Comparison of ENCODE assay signal across 2 cellular contexts in the genomic region with DNA sequence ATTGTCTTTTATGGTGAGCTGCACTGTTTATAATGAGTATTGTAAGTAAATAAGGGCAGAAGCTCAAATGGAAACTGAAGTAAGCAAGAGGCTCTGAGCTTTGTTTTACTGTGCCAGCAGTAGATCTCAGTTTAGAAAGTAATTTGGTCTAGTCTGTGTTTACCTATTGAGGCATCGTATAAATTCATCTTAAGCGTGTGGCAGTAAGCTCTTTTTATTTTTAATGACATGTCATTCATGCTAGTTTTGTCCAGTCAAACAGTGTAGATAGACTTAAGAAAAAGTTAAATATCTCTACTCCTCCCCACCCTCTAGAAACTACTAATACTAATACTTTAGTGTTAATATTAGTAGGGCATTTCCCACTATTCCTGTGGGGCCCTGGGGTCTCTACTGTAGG.
TF ChIP-seq lines count a peak whose summit lies in the region.

No MANE protein-coding gene starts in this region.

TF ChIP-seq in A549, 52 proteins besides CTCF, POLR2A, EP300 and RAD21:
- TF ChIP-seq, protein P1, sequence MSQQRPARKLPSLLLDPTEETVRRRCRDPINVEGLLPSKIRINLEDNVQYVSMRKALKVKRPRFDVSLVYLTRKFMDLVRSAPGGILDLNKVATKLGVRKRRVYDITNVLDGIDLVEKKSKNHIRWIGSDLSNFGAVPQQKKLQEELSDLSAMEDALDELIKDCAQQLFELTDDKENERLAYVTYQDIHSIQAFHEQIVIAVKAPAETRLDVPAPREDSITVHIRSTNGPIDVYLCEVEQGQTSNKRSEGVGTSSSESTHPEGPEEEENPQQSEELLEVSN (IDR thresholded peaks at IDR 0.05; ENCODE audit: borderline replicate concordance, low read depth), result no peak
- no peak for TF ChIP-seq NFE2L2 (conservative IDR thresholded peaks at IDR 0.05; ENCODE audit: low read length)
- no peak for TF ChIP-seq JUN (IDR thresholded peaks at IDR 0.05)
- no peak for TF ChIP-seq NR3C1 (IDR thresholded peaks at IDR 0.05)
- no peak for TF ChIP-seq CHD4 (IDR thresholded peaks at IDR 0.05; ENCODE audit: borderline replicate concordance)
- TF ChIP-seq NPAS2 (CRISPR knock-in tag; IDR thresholded peaks at IDR 0.05; ENCODE audit: borderline replicate concordance), result no peak
- TF ChIP-seq, protein P2, sequence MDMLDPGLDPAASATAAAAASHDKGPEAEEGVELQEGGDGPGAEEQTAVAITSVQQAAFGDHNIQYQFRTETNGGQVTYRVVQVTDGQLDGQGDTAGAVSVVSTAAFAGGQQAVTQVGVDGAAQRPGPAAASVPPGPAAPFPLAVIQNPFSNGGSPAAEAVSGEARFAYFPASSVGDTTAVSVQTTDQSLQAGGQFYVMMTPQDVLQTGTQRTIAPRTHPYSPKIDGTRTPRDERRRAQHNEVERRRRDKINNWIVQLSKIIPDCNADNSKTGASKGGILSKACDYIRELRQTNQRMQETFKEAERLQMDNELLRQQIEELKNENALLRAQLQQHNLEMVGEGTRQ (IDR thresholded peaks at IDR 0.05), result no peak
- no peak for TF ChIP-seq ESRRA (IDR thresholded peaks at IDR 0.05; ENCODE audit: borderline replicate concordance, low read length)
- TF ChIP-seq FOXS1 (CRISPR knock-in tag; IDR thresholded peaks at IDR 0.05), result no peak
- no peak for TF ChIP-seq CBX2 (IDR thresholded peaks at IDR 0.05; ENCODE audit: borderline replicate concordance, low read depth)
- no peak for TF ChIP-seq ZSCAN20 (CRISPR knock-in tag; IDR thresholded peaks at IDR 0.05)
- TF ChIP-seq KDM5A (IDR thresholded peaks at IDR 0.05), result no peak
- TF ChIP-seq RCOR1 (IDR thresholded peaks at IDR 0.05; ENCODE audit: low read depth, low read length), result no peak
- TF ChIP-seq CEBPB (IDR thresholded peaks at IDR 0.05), result no peak
- no peak for TF ChIP-seq MAFK (IDR thresholded peaks at IDR 0.05; ENCODE audit: partially characterized antibody)
- no peak for TF ChIP-seq HOXB5 (CRISPR knock-in tag; IDR thresholded peaks at IDR 0.05)
- no peak for TF ChIP-seq HOXB13 (CRISPR knock-in tag; IDR thresholded peaks at IDR 0.05; ENCODE audit: low read depth)
- no peak for TF ChIP-seq MAZ (IDR thresholded peaks at IDR 0.05; ENCODE audit: borderline replicate concordance, low read depth, low read length)
- no peak for TF ChIP-seq FOSL2 (IDR thresholded peaks at IDR 0.05)
- TF ChIP-seq FOSL2 (CRISPR knock-in tag; IDR thresholded peaks at IDR 0.05), result no peak

TF ChIP-seq in GM12878, 131 proteins besides CTCF, POLR2A, EP300 and RAD21:
- TF ChIP-seq, protein P3, sequence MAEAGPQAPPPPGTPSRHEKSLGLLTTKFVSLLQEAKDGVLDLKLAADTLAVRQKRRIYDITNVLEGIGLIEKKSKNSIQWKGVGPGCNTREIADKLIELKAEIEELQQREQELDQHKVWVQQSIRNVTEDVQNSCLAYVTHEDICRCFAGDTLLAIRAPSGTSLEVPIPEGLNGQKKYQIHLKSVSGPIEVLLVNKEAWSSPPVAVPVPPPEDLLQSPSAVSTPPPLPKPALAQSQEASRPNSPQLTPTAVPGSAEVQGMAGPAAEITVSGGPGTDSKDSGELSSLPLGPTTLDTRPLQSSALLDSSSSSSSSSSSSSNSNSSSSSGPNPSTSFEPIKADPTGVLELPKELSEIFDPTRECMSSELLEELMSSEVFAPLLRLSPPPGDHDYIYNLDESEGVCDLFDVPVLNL (IDR thresholded peaks at IDR 0.05; ENCODE audit: low read depth, low read length), result no peak
- TF ChIP-seq RBBP5 (conservative IDR thresholded peaks at IDR 0.05) (no peak), RCOR1 (conservative IDR thresholded peaks at IDR 0.05; ENCODE audit: low read depth, low read length) (no peak), PML (IDR thresholded peaks at IDR 0.05; ENCODE audit: low read length) (no peak), POU2F2 (IDR thresholded peaks at IDR 0.05; ENCODE audit: borderline replicate concordance, low read depth, low read length) (no peak), GATAD2B (conservative IDR thresholded peaks at IDR 0.05; ENCODE audit: low read depth) (no peak), IRF4 (IDR thresholded peaks at IDR 0.05; ENCODE audit: low read depth, low read length) (no peak), SRF (IDR thresholded peaks at IDR 0.05; ENCODE audit: low read depth in 2 of 2, low read length in 2 of 2) (no peak), ESRRA (IDR thresholded peaks at IDR 0.05; ENCODE audit: low read length) (no peak), SUPT20H (IDR thresholded peaks at IDR 0.05; ENCODE audit: borderline replicate concordance, control insufficient read depth, low read depth, low read length) (no peak), JUNB (IDR thresholded peaks at IDR 0.05) (no peak), ZBED1 (IDR thresholded peaks at IDR 0.05; ENCODE audit: borderline replicate concordance) (no peak), SPI1 (IDR thresholded peaks at IDR 0.05; ENCODE audit: borderline replicate concordance, insufficient read depth, low read depth, low read length) (no peak), NFXL1 (IDR thresholded peaks at IDR 0.05; ENCODE audit: borderline replicate concordance) (no peak), YBX1 (IDR thresholded peaks at IDR 0.05) (no peak), TAF1 (IDR thresholded peaks at IDR 0.05; ENCODE audit: borderline replicate concordance, low read depth, low read length) (no peak)
- TF ChIP-seq, protein P2 (IDR thresholded peaks at IDR 0.05; ENCODE audit: borderline replicate concordance, low read depth, low read length), result no peak
- TF ChIP-seq, protein P4, sequence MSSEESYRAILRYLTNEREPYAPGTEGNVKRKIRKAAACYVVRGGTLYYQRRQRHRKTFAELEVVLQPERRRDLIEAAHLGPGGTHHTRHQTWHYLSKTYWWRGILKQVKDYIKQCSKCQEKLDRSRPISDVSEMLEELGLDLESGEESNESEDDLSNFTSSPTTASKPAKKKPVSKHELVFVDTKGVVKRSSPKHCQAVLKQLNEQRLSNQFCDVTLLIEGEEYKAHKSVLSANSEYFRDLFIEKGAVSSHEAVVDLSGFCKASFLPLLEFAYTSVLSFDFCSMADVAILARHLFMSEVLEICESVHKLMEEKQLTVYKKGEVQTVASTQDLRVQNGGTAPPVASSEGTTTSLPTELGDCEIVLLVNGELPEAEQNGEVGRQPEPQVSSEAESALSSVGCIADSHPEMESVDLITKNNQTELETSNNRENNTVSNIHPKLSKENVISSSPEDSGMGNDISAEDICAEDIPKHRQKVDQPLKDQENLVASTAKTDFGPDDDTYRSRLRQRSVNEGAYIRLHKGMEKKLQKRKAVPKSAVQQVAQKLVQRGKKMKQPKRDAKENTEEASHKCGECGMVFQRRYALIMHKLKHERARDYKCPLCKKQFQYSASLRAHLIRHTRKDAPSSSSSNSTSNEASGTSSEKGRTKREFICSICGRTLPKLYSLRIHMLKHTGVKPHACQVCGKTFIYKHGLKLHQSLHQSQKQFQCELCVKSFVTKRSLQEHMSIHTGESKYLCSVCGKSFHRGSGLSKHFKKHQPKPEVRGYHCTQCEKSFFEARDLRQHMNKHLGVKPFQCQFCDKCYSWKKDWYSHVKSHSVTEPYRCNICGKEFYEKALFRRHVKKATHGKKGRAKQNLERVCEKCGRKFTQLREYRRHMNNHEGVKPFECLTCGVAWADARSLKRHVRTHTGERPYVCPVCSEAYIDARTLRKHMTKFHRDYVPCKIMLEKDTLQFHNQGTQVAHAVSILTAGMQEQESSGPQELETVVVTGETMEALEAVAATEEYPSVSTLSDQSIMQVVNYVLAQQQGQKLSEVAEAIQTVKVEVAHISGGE (CRISPR knock-in tag; IDR thresholded peaks at IDR 0.05), result no peak
- TF ChIP-seq, protein P5, sequence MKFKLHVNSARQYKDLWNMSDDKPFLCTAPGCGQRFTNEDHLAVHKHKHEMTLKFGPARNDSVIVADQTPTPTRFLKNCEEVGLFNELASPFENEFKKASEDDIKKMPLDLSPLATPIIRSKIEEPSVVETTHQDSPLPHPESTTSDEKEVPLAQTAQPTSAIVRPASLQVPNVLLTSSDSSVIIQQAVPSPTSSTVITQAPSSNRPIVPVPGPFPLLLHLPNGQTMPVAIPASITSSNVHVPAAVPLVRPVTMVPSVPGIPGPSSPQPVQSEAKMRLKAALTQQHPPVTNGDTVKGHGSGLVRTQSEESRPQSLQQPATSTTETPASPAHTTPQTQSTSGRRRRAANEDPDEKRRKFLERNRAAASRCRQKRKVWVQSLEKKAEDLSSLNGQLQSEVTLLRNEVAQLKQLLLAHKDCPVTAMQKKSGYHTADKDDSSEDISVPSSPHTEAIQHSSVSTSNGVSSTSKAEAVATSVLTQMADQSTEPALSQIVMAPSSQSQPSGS (IDR thresholded peaks at IDR 0.05; ENCODE audit: low read length), result no peak
- TF ChIP-seq, protein P6, sequence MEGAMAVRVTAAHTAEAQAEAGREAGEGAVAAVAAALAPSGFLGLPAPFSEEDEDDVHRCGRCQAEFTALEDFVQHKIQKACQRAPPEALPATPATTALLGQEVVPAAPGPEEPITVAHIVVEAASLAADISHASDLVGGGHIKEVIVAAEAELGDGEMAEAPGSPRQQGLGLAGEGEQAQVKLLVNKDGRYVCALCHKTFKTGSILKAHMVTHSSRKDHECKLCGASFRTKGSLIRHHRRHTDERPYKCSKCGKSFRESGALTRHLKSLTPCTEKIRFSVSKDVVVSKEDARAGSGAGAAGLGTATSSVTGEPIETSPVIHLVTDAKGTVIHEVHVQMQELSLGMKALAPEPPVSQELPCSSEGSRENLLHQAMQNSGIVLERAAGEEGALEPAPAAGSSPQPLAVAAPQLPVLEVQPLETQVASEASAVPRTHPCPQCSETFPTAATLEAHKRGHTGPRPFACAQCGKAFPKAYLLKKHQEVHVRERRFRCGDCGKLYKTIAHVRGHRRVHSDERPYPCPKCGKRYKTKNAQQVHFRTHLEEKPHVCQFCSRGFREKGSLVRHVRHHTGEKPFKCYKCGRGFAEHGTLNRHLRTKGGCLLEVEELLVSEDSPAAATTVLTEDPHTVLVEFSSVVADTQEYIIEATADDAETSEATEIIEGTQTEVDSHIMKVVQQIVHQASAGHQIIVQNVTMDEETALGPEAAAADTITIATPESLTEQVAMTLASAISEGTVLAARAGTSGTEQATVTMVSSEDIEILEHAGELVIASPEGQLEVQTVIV (IDR thresholded peaks at IDR 0.05; ENCODE audit: borderline replicate concordance, partially characterized antibody), result no peak
